In genomic region chr22:46388647-46389046, GRCh38 we compare ENCODE assay signal across 34 cellular contexts.
"Had no signal": no experiment of that assay in that cellular context is flagged by ENCODE, and none has a peak within 500 bp of the region (broad histone marks: within the 10 kb centered on the region; RNA-seq: fewer than 3 reads in every experiment).

No MANE protein-coding gene starts in this region.

- H3K36me3 ChIP-seq: MG63 had no signal

- DNase-seq: Karpas-422, Kasumi-1, MG63, MM.1S, MV-4-11, NCI-H1048, NCI-H1092, NCI-H1092 treated with DMSO at 0.1 percent for 48 hours, NCI-H1105, NCI-H1105 treated with DMSO at 0.1 percent for 48 hours, NCI-H1417, NCI-H1417 treated with DMSO at 0.1 percent for 48 hours, NCI-H1436, NCI-H1436 treated with DMSO at 0.1 percent for 48 hours, NCI-H146, NCI-H1694, NCI-H1694 treated with DMSO at 0.1 percent for 48 hours, NCI-H187, NCI-H187 treated with DMSO at 0.1 percent for 48 hours, NCI-H1930, NCI-H2029, NCI-H2029 treated with DMSO at 0.1 percent for 48 hours, NCI-H2081, NCI-H2081 treated with DMSO at 0.1 percent for 48 hours, NCI-H2107, NCI-H2171, NCI-H2171 treated with DMSO at 0.1 percent for 48 hours, NCI-H2227 treated with DMSO at 0.1 percent for 48 hours, NCI-H226, NCI-H345, NCI-H446, NCI-H446 treated with DMSO at 0.1 percent for 48 hours, NCI-H510A had no signal

- H3K9ac ChIP-seq: KMS-11 had no signal

- H3K27me3 ChIP-seq: MG63 had no signal

- H3K4me2 ChIP-seq: KMS-11 had no signal

- H3K27ac ChIP-seq: KMS-11 had no signal

- H3K9me3 ChIP-seq: MG63 had no signal

- H3K4me3 ChIP-seq: MG63 had no signal
